1 cellular context compared by ENCODE assay signal in genomic region chr11:126700773-126701554, GRCh38.
TF ChIP-seq lines count a peak whose summit lies in the region.

No MANE protein-coding gene starts in this region.

TF ChIP-seq in GM12878, 131 proteins besides CTCF, POLR2A, EP300 and RAD21 (continued from another document):
- TF ChIP-seq, protein P1, sequence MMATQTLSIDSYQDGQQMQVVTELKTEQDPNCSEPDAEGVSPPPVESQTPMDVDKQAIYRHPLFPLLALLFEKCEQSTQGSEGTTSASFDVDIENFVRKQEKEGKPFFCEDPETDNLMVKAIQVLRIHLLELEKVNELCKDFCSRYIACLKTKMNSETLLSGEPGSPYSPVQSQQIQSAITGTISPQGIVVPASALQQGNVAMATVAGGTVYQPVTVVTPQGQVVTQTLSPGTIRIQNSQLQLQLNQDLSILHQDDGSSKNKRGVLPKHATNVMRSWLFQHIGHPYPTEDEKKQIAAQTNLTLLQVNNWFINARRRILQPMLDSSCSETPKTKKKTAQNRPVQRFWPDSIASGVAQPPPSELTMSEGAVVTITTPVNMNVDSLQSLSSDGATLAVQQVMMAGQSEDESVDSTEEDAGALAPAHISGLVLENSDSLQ (IDR thresholded peaks at IDR 0.05), result peak; percentile 61
- TF ChIP-seq, protein P2, sequence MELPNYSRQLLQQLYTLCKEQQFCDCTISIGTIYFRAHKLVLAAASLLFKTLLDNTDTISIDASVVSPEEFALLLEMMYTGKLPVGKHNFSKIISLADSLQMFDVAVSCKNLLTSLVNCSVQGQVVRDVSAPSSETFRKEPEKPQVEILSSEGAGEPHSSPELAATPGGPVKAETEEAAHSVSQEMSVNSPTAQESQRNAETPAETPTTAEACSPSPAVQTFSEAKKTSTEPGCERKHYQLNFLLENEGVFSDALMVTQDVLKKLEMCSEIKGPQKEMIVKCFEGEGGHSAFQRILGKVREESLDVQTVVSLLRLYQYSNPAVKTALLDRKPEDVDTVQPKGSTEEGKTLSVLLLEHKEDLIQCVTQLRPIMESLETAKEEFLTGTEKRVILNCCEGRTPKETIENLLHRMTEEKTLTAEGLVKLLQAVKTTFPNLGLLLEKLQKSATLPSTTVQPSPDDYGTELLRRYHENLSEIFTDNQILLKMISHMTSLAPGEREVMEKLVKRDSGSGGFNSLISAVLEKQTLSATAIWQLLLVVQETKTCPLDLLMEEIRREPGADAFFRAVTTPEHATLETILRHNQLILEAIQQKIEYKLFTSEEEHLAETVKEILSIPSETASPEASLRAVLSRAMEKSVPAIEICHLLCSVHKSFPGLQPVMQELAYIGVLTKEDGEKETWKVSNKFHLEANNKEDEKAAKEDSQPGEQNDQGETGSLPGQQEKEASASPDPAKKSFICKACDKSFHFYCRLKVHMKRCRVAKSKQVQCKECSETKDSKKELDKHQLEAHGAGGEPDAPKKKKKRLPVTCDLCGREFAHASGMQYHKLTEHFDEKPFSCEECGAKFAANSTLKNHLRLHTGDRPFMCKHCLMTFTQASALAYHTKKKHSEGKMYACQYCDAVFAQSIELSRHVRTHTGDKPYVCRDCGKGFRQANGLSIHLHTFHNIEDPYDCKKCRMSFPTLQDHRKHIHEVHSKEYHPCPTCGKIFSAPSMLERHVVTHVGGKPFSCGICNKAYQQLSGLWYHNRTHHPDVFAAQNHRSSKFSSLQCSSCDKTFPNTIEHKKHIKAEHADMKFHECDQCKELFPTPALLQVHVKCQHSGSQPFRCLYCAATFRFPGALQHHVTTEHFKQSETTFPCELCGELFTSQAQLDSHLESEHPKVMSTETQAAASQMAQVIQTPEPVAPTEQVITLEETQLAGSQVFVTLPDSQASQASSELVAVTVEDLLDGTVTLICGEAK (IDR thresholded peaks at IDR 0.05; ENCODE audit: borderline replicate concordance), result no peak
- TF ChIP-seq NFYA (IDR thresholded peaks at IDR 0.05; ENCODE audit: borderline replicate concordance, low read depth, low read length) (no peak), E2F8 (IDR thresholded peaks at IDR 0.05; ENCODE audit: low read depth, partially characterized antibody) (no peak), TBL1XR1 (IDR thresholded peaks at IDR 0.05; ENCODE audit: low read depth, low read length) (peak; percentile 64; the same call in 1 of the 2 replicates), ZSCAN29 (IDR thresholded peaks at IDR 0.05) (0 out of 2 replicates have a peak, but pooled peaks have one; percentile 72), MTA3 (IDR thresholded peaks at IDR 0.05; ENCODE audit: borderline replicate concordance, low read length) (no peak), JUNB (IDR thresholded peaks at IDR 0.05) (peak; percentile 30; the same call in 1 of the 2 replicates), IKZF2 (IDR thresholded peaks at IDR 0.05) (peak; percentile 41 to 65), TCF12 (IDR thresholded peaks at IDR 0.05; ENCODE audit: low read depth, low read length) (0 out of 2 replicates have a peak, but pooled peaks have one; percentile 13), RB1 (IDR thresholded peaks at IDR 0.05; ENCODE audit: borderline replicate concordance) (no peak), SPI1 (IDR thresholded peaks at IDR 0.05; ENCODE audit: borderline replicate concordance, insufficient read depth, low read depth, low read length) (peak; percentile 13; the same call in 1 of the 2 replicates), POU2F2 (IDR thresholded peaks at IDR 0.05; ENCODE audit: borderline replicate concordance, low read depth, low read length) (peak; percentile 63; the same call in 1 of the 3 replicates), ZBTB33 (IDR thresholded peaks at IDR 0.05) (no peak), YY1 (IDR thresholded peaks at IDR 0.05; ENCODE audit: low read depth, low read length) (no peak), NR2F1 (conservative IDR thresholded peaks at IDR 0.05) (no peak)
- TF ChIP-seq, protein P3, sequence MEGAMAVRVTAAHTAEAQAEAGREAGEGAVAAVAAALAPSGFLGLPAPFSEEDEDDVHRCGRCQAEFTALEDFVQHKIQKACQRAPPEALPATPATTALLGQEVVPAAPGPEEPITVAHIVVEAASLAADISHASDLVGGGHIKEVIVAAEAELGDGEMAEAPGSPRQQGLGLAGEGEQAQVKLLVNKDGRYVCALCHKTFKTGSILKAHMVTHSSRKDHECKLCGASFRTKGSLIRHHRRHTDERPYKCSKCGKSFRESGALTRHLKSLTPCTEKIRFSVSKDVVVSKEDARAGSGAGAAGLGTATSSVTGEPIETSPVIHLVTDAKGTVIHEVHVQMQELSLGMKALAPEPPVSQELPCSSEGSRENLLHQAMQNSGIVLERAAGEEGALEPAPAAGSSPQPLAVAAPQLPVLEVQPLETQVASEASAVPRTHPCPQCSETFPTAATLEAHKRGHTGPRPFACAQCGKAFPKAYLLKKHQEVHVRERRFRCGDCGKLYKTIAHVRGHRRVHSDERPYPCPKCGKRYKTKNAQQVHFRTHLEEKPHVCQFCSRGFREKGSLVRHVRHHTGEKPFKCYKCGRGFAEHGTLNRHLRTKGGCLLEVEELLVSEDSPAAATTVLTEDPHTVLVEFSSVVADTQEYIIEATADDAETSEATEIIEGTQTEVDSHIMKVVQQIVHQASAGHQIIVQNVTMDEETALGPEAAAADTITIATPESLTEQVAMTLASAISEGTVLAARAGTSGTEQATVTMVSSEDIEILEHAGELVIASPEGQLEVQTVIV (IDR thresholded peaks at IDR 0.05; ENCODE audit: borderline replicate concordance, partially characterized antibody), result no peak
- TF ChIP-seq, protein P4, sequence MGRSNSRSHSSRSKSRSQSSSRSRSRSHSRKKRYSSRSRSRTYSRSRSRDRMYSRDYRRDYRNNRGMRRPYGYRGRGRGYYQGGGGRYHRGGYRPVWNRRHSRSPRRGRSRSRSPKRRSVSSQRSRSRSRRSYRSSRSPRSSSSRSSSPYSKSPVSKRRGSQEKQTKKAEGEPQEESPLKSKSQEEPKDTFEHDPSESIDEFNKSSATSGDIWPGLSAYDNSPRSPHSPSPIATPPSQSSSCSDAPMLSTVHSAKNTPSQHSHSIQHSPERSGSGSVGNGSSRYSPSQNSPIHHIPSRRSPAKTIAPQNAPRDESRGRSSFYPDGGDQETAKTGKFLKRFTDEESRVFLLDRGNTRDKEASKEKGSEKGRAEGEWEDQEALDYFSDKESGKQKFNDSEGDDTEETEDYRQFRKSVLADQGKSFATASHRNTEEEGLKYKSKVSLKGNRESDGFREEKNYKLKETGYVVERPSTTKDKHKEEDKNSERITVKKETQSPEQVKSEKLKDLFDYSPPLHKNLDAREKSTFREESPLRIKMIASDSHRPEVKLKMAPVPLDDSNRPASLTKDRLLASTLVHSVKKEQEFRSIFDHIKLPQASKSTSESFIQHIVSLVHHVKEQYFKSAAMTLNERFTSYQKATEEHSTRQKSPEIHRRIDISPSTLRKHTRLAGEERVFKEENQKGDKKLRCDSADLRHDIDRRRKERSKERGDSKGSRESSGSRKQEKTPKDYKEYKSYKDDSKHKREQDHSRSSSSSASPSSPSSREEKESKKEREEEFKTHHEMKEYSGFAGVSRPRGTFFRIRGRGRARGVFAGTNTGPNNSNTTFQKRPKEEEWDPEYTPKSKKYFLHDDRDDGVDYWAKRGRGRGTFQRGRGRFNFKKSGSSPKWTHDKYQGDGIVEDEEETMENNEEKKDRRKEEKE (IDR thresholded peaks at IDR 0.05), result no peak
- TF ChIP-seq, protein P5, sequence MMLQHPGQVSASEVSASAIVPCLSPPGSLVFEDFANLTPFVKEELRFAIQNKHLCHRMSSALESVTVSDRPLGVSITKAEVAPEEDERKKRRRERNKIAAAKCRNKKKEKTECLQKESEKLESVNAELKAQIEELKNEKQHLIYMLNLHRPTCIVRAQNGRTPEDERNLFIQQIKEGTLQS (IDR thresholded peaks at IDR 0.05; ENCODE audit: borderline replicate concordance, extremely low read depth, low read depth, low read length), result no peak
- TF ChIP-seq, protein P6, sequence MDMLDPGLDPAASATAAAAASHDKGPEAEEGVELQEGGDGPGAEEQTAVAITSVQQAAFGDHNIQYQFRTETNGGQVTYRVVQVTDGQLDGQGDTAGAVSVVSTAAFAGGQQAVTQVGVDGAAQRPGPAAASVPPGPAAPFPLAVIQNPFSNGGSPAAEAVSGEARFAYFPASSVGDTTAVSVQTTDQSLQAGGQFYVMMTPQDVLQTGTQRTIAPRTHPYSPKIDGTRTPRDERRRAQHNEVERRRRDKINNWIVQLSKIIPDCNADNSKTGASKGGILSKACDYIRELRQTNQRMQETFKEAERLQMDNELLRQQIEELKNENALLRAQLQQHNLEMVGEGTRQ (IDR thresholded peaks at IDR 0.05; ENCODE audit: borderline replicate concordance, low read depth, low read length), result no peak
